In the genomic region with DNA sequence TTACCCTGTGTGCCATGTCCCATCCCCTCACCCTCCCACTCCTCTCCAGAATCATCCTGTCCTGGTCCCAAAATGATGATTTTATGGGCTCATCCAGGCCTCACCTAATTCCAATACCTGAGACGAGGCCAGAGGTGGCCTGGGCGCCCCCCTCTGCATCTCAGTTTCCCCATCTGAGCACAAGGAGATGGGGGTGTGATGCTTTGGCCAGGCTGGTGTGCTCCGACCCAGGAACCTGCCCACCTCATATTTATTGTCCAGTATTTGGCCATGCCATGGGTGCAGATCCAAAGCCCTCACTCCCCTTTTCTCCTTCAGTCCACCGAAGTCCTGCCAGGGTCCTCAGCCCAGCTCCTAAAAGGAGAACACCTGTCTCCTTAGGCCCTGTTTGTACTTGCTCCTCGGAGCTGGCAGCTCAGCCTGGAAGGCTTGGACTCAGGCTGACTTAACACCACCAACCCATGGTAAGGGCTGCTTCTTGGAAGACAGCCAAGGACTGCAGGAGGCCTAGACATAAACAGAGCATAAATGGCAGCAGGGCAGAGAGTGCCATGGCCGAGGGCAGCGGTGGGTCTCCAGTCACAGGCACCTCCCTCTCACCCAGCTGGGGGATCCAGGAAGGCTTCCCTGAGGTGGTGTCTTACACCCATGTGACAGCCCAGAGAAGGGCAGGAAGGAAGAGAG, we compare ENCODE assay signal across 18 cellular contexts. TPM values are rescaled to one million over a fixed set of nuclear protein-coding genes. Genes with fewer than 3 reads are reported as not detected.
A peak's percentile ranks its signal among the peaks of the same experiment; 100 is the strongest.
DNase-seq lines count a peak whose midpoint lies in the region; ATAC-seq, FAIRE-seq and TF ChIP-seq lines count a peak whose summit lies in the region.
"Had no signal": no experiment of that assay in that cellular context is flagged by ENCODE, and none has a peak within 500 bp of the region (broad histone marks: within the 10 kb centered on the region; RNA-seq: fewer than 3 reads in every experiment).

No MANE protein-coding gene starts in this region.

- no TSS peak for BruUV-seq in HepG2 (replicated peaks; lab: Mats Ljungman, UMichigan)

- no peak overlapping the region for H3K4me3 ChIP-seq in right lobe of liver
- H3K4me3 ChIP-seq in HepG2 (replicated peaks in 1 of 3; ENCODE audit: insufficient read depth in 1 of 3, low read depth in 2 of 3, low read length in 3 of 3): no peak overlapping the region
- H3K4me3 ChIP-seq in ovary: no peak overlapping the region

- H3K9me3 Mint-ChIP-seq in neural crest cell: peaks cover 7% of the 10 kb centered on the region
- H3K9me3 Mint-ChIP-seq in activated T-helper 2 cell treated with anti-CD3 and anti-CD28 coated beads, Interferon-gamma antibody, Interleukin-2, Interleukin-4, amounts not matched to agents 10 μg/mL and 5 μg/mL and 100 μg/mL, durations not matched to agents 14 hours and 24 hours and 36 hours: no peaks in the 10 kb centered on the region

- TF ChIP-seq RAD21 in HepG2 (CRISPR knock-in tag; IDR thresholded peaks at IDR 0.05): no peak

- H3K36me3 Mint-ChIP-seq in neural crest cell (ENCODE audit: low read depth): peaks cover 2% of the 10 kb centered on the region
- H3K36me3 Mint-ChIP-seq in activated T-helper 2 cell treated with anti-CD3 and anti-CD28 coated beads, Interferon-gamma antibody, Interleukin-2, Interleukin-4, amounts not matched to agents 10 μg/mL and 5 μg/mL and 100 μg/mL, durations not matched to agents 14 hours and 24 hours and 36 hours (ENCODE audit: low read depth): no peaks in the 10 kb centered on the region

- peak; percentile 2 for DNase-seq in NCI-H510A (lab: John Stamatoyannopoulos, UW)
- no peak for DNase-seq in NCI-H510A treated with DMSO at 0.1 percent for 48 hours (lab: John Stamatoyannopoulos, UW)
- DNase-seq in right lobe of liver: peak in 2 of 3 donors; percentile 14 to 32
- no peak for DNase-seq in HepG2 (ENCODE audit: low spot score)
- no peak for DNase-seq in neural crest cell (ENCODE audit: low read depth, low spot score)
- DNase-seq in activated T-helper 2 cell treated with anti-CD3 and anti-CD28 coated beads, Interferon-gamma antibody, Interleukin-2, Interleukin-4, amounts not matched to agents 10 μg/mL and 5 μg/mL and 100 μg/mL, durations not matched to agents 14 hours and 24 hours and 36 hours (ENCODE audit: low spot score): no peak
- no peak for DNase-seq in NCI-H2029 treated with DMSO at 0.1 percent for 48 hours (lab: John Stamatoyannopoulos, UW)
- DNase-seq in ovary: no peak
- DNase-seq: DMS79, NCI-H1436 treated with DMSO at 0.1 percent for 48 hours had no signal

- no peaks in the 10 kb centered on the region for H4K20me1 ChIP-seq in HepG2 (ENCODE audit: insufficient read depth, low read length)

- H3K4me2 ChIP-seq in HepG2 (ENCODE audit: low read depth, low read length): no peak overlapping the region

- H3K27me3 ChIP-seq in right lobe of liver (no peaks in the 10 kb centered on the region), HepG2 (ENCODE audit: control insufficient read depth in 1 of 2, insufficient read depth in 2 of 2, low read length in 2 of 2) (peaks cover 0 to 10% of the 10 kb centered on the region in 2 experiments; a peak in 1 of 5 replicates), ovary (no peaks in the 10 kb centered on the region)

- FAIRE-seq in HepG2 (lab: Jason Lieb, UNC): no peak
- FAIRE-seq: GM12891, GM19239 had no signal

- no peaks in the 10 kb centered on the region for H3K4me1 Mint-ChIP-seq in neural crest cell
- H3K4me1 Mint-ChIP-seq in activated T-helper 2 cell treated with anti-CD3 and anti-CD28 coated beads, Interferon-gamma antibody, Interleukin-2, Interleukin-4, amounts not matched to agents 10 μg/mL and 5 μg/mL and 100 μg/mL, durations not matched to agents 14 hours and 24 hours and 36 hours (ENCODE audit: low read depth): no peaks in the 10 kb centered on the region

- H3K27ac ChIP-seq in right lobe of liver: no peak overlapping the region
- no peak overlapping the region for H3K27ac ChIP-seq in HepG2 (ENCODE audit: extremely low read length, insufficient read depth, low read length)
- H3K27ac ChIP-seq in ovary: no peak overlapping the region

- ATAC-seq in right lobe of liver: no peak
- no peak for ATAC-seq in HepG2

- H3K79me2 ChIP-seq in HepG2 (ENCODE audit: insufficient read depth, low read length): no peaks in the 10 kb centered on the region

- H3K9me3 ChIP-seq in right lobe of liver: no peaks in the 10 kb centered on the region
- no peaks in the 10 kb centered on the region for H3K9me3 ChIP-seq in HepG2 (ENCODE audit: low read length)
- no peaks in the 10 kb centered on the region for H3K9me3 ChIP-seq in ovary
- H3K9me3 ChIP-seq: Caco-2 had no signal

- POLR2A ChIA-PET in HepG2 (lab: Yijun Ruan, JAX): no interaction called here

- no peak overlapping the region for H2AFZ ChIP-seq in HepG2 (ENCODE audit: low read length)

- 61% methylated on average over 6 of the region's 7 CpGs for WGBS in right lobe of liver (ENCODE audit: insufficient coverage, low coverage, low lambda C conversion rate, missing lambda C conversion rate)
- WGBS in HepG2 (ENCODE audit: low lambda C conversion rate): 14% methylated on average over 7 of the region's 7 CpGs
- WGBS in ovary, 3 donors: 71 to 77% (median 76%) methylated on average over 7 of the region's 7 CpGs

- CTCF ChIA-PET in HepG2 (lab: Yijun Ruan, JAX; ENCODE audit: low intra/inter-chr PET ratio, low total read pairs): no interaction called here

- H3K4me3 Mint-ChIP-seq in neural crest cell: no peak overlapping the region
- H3K4me3 Mint-ChIP-seq in activated T-helper 2 cell treated with anti-CD3 and anti-CD28 coated beads, Interferon-gamma antibody, Interleukin-2, Interleukin-4, amounts not matched to agents 10 μg/mL and 5 μg/mL and 100 μg/mL, durations not matched to agents 14 hours and 24 hours and 36 hours (ENCODE audit: low read depth): no peak overlapping the region

- TF ChIP-seq EP300 in HepG2 (IDR thresholded peaks at IDR 0.05; ENCODE audit: low read depth in 2 of 2, low read length in 2 of 2): no peak
- TF ChIP-seq EP300 in HepG2 (CRISPR knock-in tag; IDR thresholded peaks at IDR 0.05; ENCODE audit: borderline replicate concordance): no peak
- no peak for TF ChIP-seq EP300 in ovary (IDR thresholded peaks at IDR 0.05)

- no peaks in the 10 kb centered on the region for H3K36me3 ChIP-seq in right lobe of liver
- H3K36me3 ChIP-seq in HepG2 (replicated peaks in 1 of 2; ENCODE audit: control insufficient read depth in 1 of 2, insufficient read depth in 2 of 2, low read length in 2 of 2): no peaks in the 10 kb centered on the region
- H3K36me3 ChIP-seq in ovary: no peaks in the 10 kb centered on the region

- H3K27me3 Mint-ChIP-seq in neural crest cell (ENCODE audit: low read depth): no peaks in the 10 kb centered on the region
- H3K27me3 Mint-ChIP-seq in activated T-helper 2 cell treated with anti-CD3 and anti-CD28 coated beads, Interferon-gamma antibody, Interleukin-2, Interleukin-4, amounts not matched to agents 10 μg/mL and 5 μg/mL and 100 μg/mL, durations not matched to agents 14 hours and 24 hours and 36 hours (ENCODE audit: low read depth): no peaks in the 10 kb centered on the region

- intact Hi-C loops in right lobe of liver (cut with DNase I): no loop called here
- intact Hi-C loops in HepG2 (cut with micrococcal nuclease; ENCODE audit: unreplicated experiment): no loop called here
- intact Hi-C loops in activated T-helper 2 cell treated with anti-CD3 and anti-CD28 coated beads, Interferon-gamma antibody, Interleukin-2, Interleukin-4, amounts not matched to agents 10 μg/mL and 5 μg/mL and 100 μg/mL, durations not matched to agents 14 hours and 24 hours and 36 hours (cut with micrococcal nuclease): no loop called here
- intact Hi-C loops in ovary (cut with DNase I): no loop called here

- peak overlapping the region; percentile 3 for H3K27ac Mint-ChIP-seq in neural crest cell (ENCODE audit: unreplicated experiment)
- no peak overlapping the region for H3K27ac Mint-ChIP-seq in activated T-helper 2 cell treated with anti-CD3 and anti-CD28 coated beads, Interferon-gamma antibody, Interleukin-2, Interleukin-4, amounts not matched to agents 10 μg/mL and 5 μg/mL and 100 μg/mL, durations not matched to agents 14 hours and 24 hours and 36 hours

- H3K9ac ChIP-seq in HepG2 (ENCODE audit: insufficient read depth, low read depth, low read length): no peak overlapping the region

- TF ChIP-seq POLR2A in right lobe of liver (IDR thresholded peaks at IDR 0.05): no peak
- TF ChIP-seq POLR2A in HepG2 (IDR thresholded peaks at IDR 0.05; ENCODE audit: insufficient read depth in 1 of 2, low read depth in 2 of 2, low read length in 2 of 2): no peak
- TF ChIP-seq POLR2A in ovary (IDR thresholded peaks at IDR 0.05): no peak

- TF ChIP-seq CTCF in right lobe of liver (IDR thresholded peaks at IDR 0.05) (no peak), HepG2 (CRISPR knock-in tag; IDR thresholded peaks at IDR 0.05) (no peak), neural crest cell (conservative IDR thresholded peaks at IDR 0.05) (no peak), ovary (IDR thresholded peaks at IDR 0.05) (no peak)

- in situ Hi-C loops in HepG2 (cut with HindIII; ENCODE audit: extremely low pct_ligation_motif_present, low pct_unique_long_range_greater_than_20kb): no loop called here

- H3K4me1 ChIP-seq in right lobe of liver: no peaks in the 10 kb centered on the region
- peaks cover 12% of the 10 kb centered on the region for H3K4me1 ChIP-seq in HepG2 (ENCODE audit: insufficient read depth, low read length)
- H3K4me1 ChIP-seq in ovary (ENCODE audit: insufficient read depth): no peaks in the 10 kb centered on the region
- H3K4me1 ChIP-seq: Caco-2 had no signal

RNA-seq across cellular contexts. Expression of gene TEX51, which starts 3.6 kb away (rescaled TPM):
- under 1 TPM in 1 of 6 experiments, not detected in 5; 0.66 TPM for total RNA-seq in right lobe of liver
- not detected in 2 replicates for total RNA-seq in HepG2 (2016; rRNA removed; fragmentation: Illumina TruSeq; extraction: Trizol)
- not detected in 2 replicates for total RNA-seq in HepG2 (2016; cell fraction: cytosol; rRNA removed; fragmentation: Illumina TruSeq; extraction: Trizol; ENCODE audit: low read depth)
- not detected in 2 replicates for total RNA-seq in HepG2 (2016; cell fraction: insoluble cytoplasmic fraction; rRNA removed; fragmentation: Illumina TruSeq; extraction: Trizol)
- total RNA-seq in HepG2 (2016; cell fraction: membrane; rRNA removed; fragmentation: Illumina TruSeq; extraction: Trizol): not detected in 2 replicates
- total RNA-seq in HepG2 (2016; cell fraction: nucleus; rRNA removed; fragmentation: Illumina TruSeq; extraction: Trizol): not detected in 2 replicates
- not detected in 2 replicates for polyA plus RNA-seq in HepG2 (2011; rRNA removed)
- polyA plus RNA-seq in HepG2 (2011; cell fraction: cytosol; rRNA removed): not detected in 2 replicates
- not detected in 2 replicates for polyA plus RNA-seq in HepG2 (2011; cell fraction: nucleus; rRNA removed)
- not detected in 2 replicates for polyA plus RNA-seq in HepG2 (2012)
- polyA plus RNA-seq in HepG2 (2016; cell fraction: cytosol; fragmentation: Illumina TruSeq; extraction: Trizol; ENCODE audit: low read depth): not detected in 2 replicates
- polyA plus RNA-seq in HepG2 (2016; cell fraction: insoluble cytoplasmic fraction; fragmentation: Illumina TruSeq; extraction: Trizol; ENCODE audit: low read depth): not detected in 2 replicates
- not detected in 2 replicates for polyA plus RNA-seq in HepG2 (2016; cell fraction: membrane; fragmentation: Illumina TruSeq; extraction: Trizol; ENCODE audit: low read depth)
- not detected in 2 replicates for polyA plus RNA-seq in HepG2 (2016; cell fraction: nucleus; fragmentation: Illumina TruSeq; extraction: Trizol; ENCODE audit: insufficient read depth, low read depth)
- polyA minus RNA-seq in HepG2 (2011; rRNA and poly(A)+ RNA removed; ENCODE audit: low replicate concordance): not detected in 2 replicates
- polyA minus RNA-seq in HepG2 (2011; cell fraction: cytosol; rRNA and poly(A)+ RNA removed): not detected in 2 replicates
- not detected in 2 replicates for polyA minus RNA-seq in HepG2 (2011; cell fraction: nucleus; rRNA and poly(A)+ RNA removed)
- total RNA-seq in neural crest cell: not detected in 2 replicates
- total RNA-seq in activated T-helper 2 cell treated with anti-CD3 and anti-CD28 coated beads, Interferon-gamma antibody, Interleukin-2, Interleukin-4, amounts not matched to agents 10 μg/mL and 5 μg/mL and 100 μg/mL, durations not matched to agents 14 hours and 24 hours and 36 hours: not detected in 2 replicates
- total RNA-seq in ovary: not detected
- polyA plus RNA-seq in ovary: not detected
- total RNA-seq: A673, Caco-2, G401, HT1080, NCI-H460, SK-MEL-5 had no signal

Comparison
In these comparisons a context has a peak if more than half of its experiments do, and no peak if none do; other contexts are left out.
1. DNase-seq: peak in NCI-H510A (single experiment) and right lobe of liver (2 of 3); none in NCI-H510A treated with DMSO at 0.1 percent for 48 hours (single experiment), HepG2 (single experiment), neural crest cell (single experiment), activated T-helper 2 cell treated with anti-CD3 and anti-CD28 coated beads, Interferon-gamma antibody, Interleukin-2, Interleukin-4, amounts not matched to agents 10 μg/mL and 5 μg/mL and 100 μg/mL, durations not matched to agents 14 hours and 24 hours and 36 hours (single experiment), NCI-H2029 treated with DMSO at 0.1 percent for 48 hours (single experiment) and ovary (0 of 5).